15 cellular contexts compared by ENCODE assay signal in genomic region chr4:122656583-122656982, GRCh38. TPM values are rescaled to one million over a fixed set of nuclear protein-coding genes. Genes with fewer than 3 reads are reported as not detected.
"Had no signal": no experiment of that assay in that cellular context is flagged by ENCODE, and none has a peak within 500 bp of the region (broad histone marks: within the 10 kb centered on the region; RNA-seq: fewer than 3 reads in every experiment).

No MANE protein-coding gene starts in this region.

RNA-seq across cellular contexts. Expression of gene IL21, which starts 35.7 kb away (rescaled TPM):
- total RNA-seq: neural crest cell, omental fat pad, osteocyte, pancreas, posterior vena cava, prostate gland, pulmonary artery endothelial cell, right atrium auricular region, sciatic nerve, smooth muscle cell, suprapubic skin, testis, upper lobe of right lung, urinary bladder, uterus had no signal
- polyA plus RNA-seq: pancreas, smooth muscle cell, urinary bladder had no signal
